In genomic region chr16:48370234-48370633, GRCh38 we compare ENCODE assay signal across 35 cellular contexts.
"Had no signal": no experiment of that assay in that cellular context is flagged by ENCODE, and none has a peak within 500 bp of the region (broad histone marks: within the 10 kb centered on the region; RNA-seq: fewer than 3 reads in every experiment).

No MANE protein-coding gene starts in this region.

- H3K27me3 ChIP-seq: adrenal gland, body of pancreas, colonic mucosa had no signal

- H3K4me3 ChIP-seq: adrenal gland, body of pancreas, colonic mucosa had no signal

- H3K9me3 Mint-ChIP-seq: activated CD4-positive, alpha-beta memory T cell treated with anti-CD3 and anti-CD28 coated beads for 36 hours; activated CD4-positive, alpha-beta T cell treated with anti-CD3 and anti-CD28 coated beads, Interleukin-2, amount 10 ng/mL, durations not matched to agents 24 days and 14 days; activated naive CD4-positive, alpha-beta T cell treated with anti-CD3 and anti-CD28 coated beads for 36 hours; activated naive CD4-positive, alpha-beta T cell treated with anti-CD3 and anti-CD28 coated beads, Interleukin-2, amount 50 U/mL, for 24 hours; activated naive CD8-positive, alpha-beta T cell treated with anti-CD3 and anti-CD28 coated beads for 36 hours; activated naive CD8-positive, alpha-beta T cell treated with anti-CD3 and anti-CD28 coated beads, Interleukin-2, amount 50 U/mL, for 24 hours; activated T-helper 1 cell treated with anti-CD3 and anti-CD28 coated beads, Interleukin-12 subunit alpha, Interleukin-12 subunit beta, Interleukin-2, Interleukin-4 antibody, amounts not matched to agents 30 ng/mL and 10 ng/mL and 1 ng/mL, durations not matched to agents 14 hours and 24 hours and 36 hours; activated T-helper 2 cell treated with anti-CD3 and anti-CD28 coated beads, Interferon-gamma antibody, Interleukin-2, Interleukin-4, amounts not matched to agents 10 μg/mL and 5 μg/mL and 100 μg/mL, durations not matched to agents 14 hours and 24 hours and 36 hours; T-cell; T-helper 1 cell treated with Interleukin-12 subunit alpha and Interleukin-12 subunit beta and Interleukin-4 antibody, amounts not matched to agents 30 μg/mL and 1 μg/mL, for 36 hours; T-helper 2 cell treated with Interferon-gamma antibody and Interleukin-4, amounts not matched to agents 5 μg/mL and 100 μg/mL, for 36 hours had no signal

- H3K27ac ChIP-seq: adrenal gland, body of pancreas, colonic mucosa had no signal

- ATAC-seq: activated CD4-positive, alpha-beta T cell treated with anti-CD3 and anti-CD28 coated beads for 36 hours; activated CD8-positive, alpha-beta memory T cell treated with anti-CD3 and anti-CD28 coated beads, Interleukin-2, amount 10 ng/mL, durations not matched to agents 7 days and 5 days; activated CD8-positive, alpha-beta T cell treated with anti-CD3 and anti-CD28 coated beads, Interleukin-2, amount 10 ng/mL, durations not matched to agents 7 days and 5 days; activated naive CD8-positive, alpha-beta T cell treated with anti-CD3 and anti-CD28 coated beads, Interleukin-2, amount 50 U/mL, for 24 hours; body of pancreas; esophagus mucosa; T-cell had no signal

- FAIRE-seq: endometrium, endothelial cell of umbilical vein, frontal cortex had no signal

- H3K9me3 ChIP-seq: adrenal gland, body of pancreas, colonic mucosa had no signal

- DNase-seq: activated CD4-positive, alpha-beta memory T cell treated with anti-CD3 and anti-CD28 coated beads for 36 hours; activated CD4-positive, alpha-beta T cell treated with anti-CD3 and anti-CD28 coated beads for 36 hours; activated CD4-positive, alpha-beta T cell treated with anti-CD3 and anti-CD28 coated beads, Interleukin-2, amount 10 ng/mL, durations not matched to agents 24 days and 14 days; activated CD4-positive, CD25-positive, alpha-beta regulatory T cell; activated CD4-positive, CD25-positive, alpha-beta regulatory T cell treated with anti-CD3 and anti-CD28 coated beads, Interleukin-2, amount 50 U/mL, for 72 hours; activated CD8-positive, alpha-beta memory T cell treated with anti-CD3 and anti-CD28 coated beads, Interleukin-2, amount 10 ng/mL, durations not matched to agents 7 days and 5 days; activated CD8-positive, alpha-beta memory T cell treated with anti-CD3 and anti-CD28 coated beads, Interleukin-2, amount 50 U/mL, for 4 hours; activated CD8-positive, alpha-beta T cell treated with anti-CD3 and anti-CD28 coated beads, Interleukin-2, amount 10 ng/mL, durations not matched to agents 7 days and 5 days; activated effector memory CD4-positive, alpha-beta T cell treated with anti-CD3 and anti-CD28 coated beads, Interleukin-2, amount 50 U/mL, for 16 hours; activated naive CD4-positive, alpha-beta T cell treated with anti-CD3 and anti-CD28 coated beads for 36 hours; activated naive CD8-positive, alpha-beta T cell treated with anti-CD3 and anti-CD28 coated beads for 36 hours; activated naive CD8-positive, alpha-beta T cell treated with anti-CD3 and anti-CD28 coated beads, Interleukin-2, amount 50 U/mL, for 24 hours; activated T-cell treated with anti-CD3 and anti-CD28 coated beads, Interleukin-2, amount 50 U/mL, for 1 hour; activated T-cell treated with anti-CD3 and anti-CD28 coated beads, Interleukin-2, amount 50 U/mL, for 48 hours; adrenal gland; amygdala; aorta; body of pancreas; caudate nucleus; cerebellar nuclear complex; colonic mucosa; effector CD8-positive, alpha-beta T cell; foreskin fibroblast; head of caudate nucleus; T-cell; T1000 had no signal

- H3K36me3 ChIP-seq: adrenal gland, colonic mucosa had no signal

- H3K27ac Mint-ChIP-seq: activated CD4-positive, alpha-beta memory T cell treated with anti-CD3 and anti-CD28 coated beads for 36 hours; activated CD4-positive, alpha-beta T cell treated with anti-CD3 and anti-CD28 coated beads for 36 hours; activated CD4-positive, alpha-beta T cell treated with anti-CD3 and anti-CD28 coated beads, Interleukin-2, amount 10 ng/mL, durations not matched to agents 24 days and 14 days; activated CD8-positive, alpha-beta memory T cell treated with anti-CD3 and anti-CD28 coated beads, Interleukin-2, amount 10 ng/mL, durations not matched to agents 7 days and 5 days; activated CD8-positive, alpha-beta T cell treated with anti-CD3 and anti-CD28 coated beads, Interleukin-2, amount 10 ng/mL, durations not matched to agents 7 days and 5 days; activated naive CD4-positive, alpha-beta T cell treated with anti-CD3 and anti-CD28 coated beads for 36 hours; activated naive CD4-positive, alpha-beta T cell treated with anti-CD3 and anti-CD28 coated beads, Interleukin-2, amount 50 U/mL, for 24 hours; activated naive CD8-positive, alpha-beta T cell treated with anti-CD3 and anti-CD28 coated beads for 36 hours; activated naive CD8-positive, alpha-beta T cell treated with anti-CD3 and anti-CD28 coated beads, Interleukin-2, amount 50 U/mL, for 24 hours; activated T-helper 1 cell treated with anti-CD3 and anti-CD28 coated beads, Interleukin-12 subunit alpha, Interleukin-12 subunit beta, Interleukin-2, Interleukin-4 antibody, amounts not matched to agents 30 ng/mL and 10 ng/mL and 1 ng/mL, durations not matched to agents 14 hours and 24 hours and 36 hours; activated T-helper 2 cell treated with anti-CD3 and anti-CD28 coated beads, Interferon-gamma antibody, Interleukin-2, Interleukin-4, amounts not matched to agents 10 μg/mL and 5 μg/mL and 100 μg/mL, durations not matched to agents 14 hours and 24 hours and 36 hours; T-cell; T-helper 1 cell treated with Interleukin-12 subunit alpha and Interleukin-12 subunit beta and Interleukin-4 antibody, amounts not matched to agents 30 μg/mL and 1 μg/mL, for 36 hours; T-helper 2 cell treated with Interferon-gamma antibody and Interleukin-4, amounts not matched to agents 5 μg/mL and 100 μg/mL, for 36 hours had no signal

- H3K27me3 Mint-ChIP-seq: activated CD4-positive, alpha-beta memory T cell treated with anti-CD3 and anti-CD28 coated beads for 36 hours; activated CD4-positive, alpha-beta T cell treated with anti-CD3 and anti-CD28 coated beads for 36 hours; activated CD4-positive, alpha-beta T cell treated with anti-CD3 and anti-CD28 coated beads, Interleukin-2, amount 10 ng/mL, durations not matched to agents 24 days and 14 days; activated CD8-positive, alpha-beta memory T cell treated with anti-CD3 and anti-CD28 coated beads, Interleukin-2, amount 10 ng/mL, durations not matched to agents 7 days and 5 days; activated naive CD4-positive, alpha-beta T cell treated with anti-CD3 and anti-CD28 coated beads, Interleukin-2, amount 50 U/mL, for 24 hours; activated naive CD8-positive, alpha-beta T cell treated with anti-CD3 and anti-CD28 coated beads for 36 hours; activated naive CD8-positive, alpha-beta T cell treated with anti-CD3 and anti-CD28 coated beads, Interleukin-2, amount 50 U/mL, for 24 hours; T-cell had no signal

- H3K36me3 Mint-ChIP-seq: activated CD4-positive, alpha-beta memory T cell treated with anti-CD3 and anti-CD28 coated beads for 36 hours; activated naive CD4-positive, alpha-beta T cell treated with anti-CD3 and anti-CD28 coated beads, Interleukin-2, amount 50 U/mL, for 24 hours; T-cell had no signal

- H3K4me3 Mint-ChIP-seq: activated CD4-positive, alpha-beta memory T cell treated with anti-CD3 and anti-CD28 coated beads for 36 hours; activated CD4-positive, alpha-beta T cell treated with anti-CD3 and anti-CD28 coated beads for 36 hours; activated CD4-positive, alpha-beta T cell treated with anti-CD3 and anti-CD28 coated beads, Interleukin-2, amount 10 ng/mL, durations not matched to agents 24 days and 14 days; activated CD8-positive, alpha-beta memory T cell treated with anti-CD3 and anti-CD28 coated beads, Interleukin-2, amount 10 ng/mL, durations not matched to agents 7 days and 5 days; activated CD8-positive, alpha-beta T cell treated with anti-CD3 and anti-CD28 coated beads, Interleukin-2, amount 10 ng/mL, durations not matched to agents 7 days and 5 days; activated naive CD4-positive, alpha-beta T cell treated with anti-CD3 and anti-CD28 coated beads for 36 hours; activated naive CD4-positive, alpha-beta T cell treated with anti-CD3 and anti-CD28 coated beads, Interleukin-2, amount 50 U/mL, for 24 hours; activated naive CD8-positive, alpha-beta T cell treated with anti-CD3 and anti-CD28 coated beads for 36 hours; activated naive CD8-positive, alpha-beta T cell treated with anti-CD3 and anti-CD28 coated beads, Interleukin-2, amount 50 U/mL, for 24 hours; activated T-helper 1 cell treated with anti-CD3 and anti-CD28 coated beads, Interleukin-12 subunit alpha, Interleukin-12 subunit beta, Interleukin-2, Interleukin-4 antibody, amounts not matched to agents 30 ng/mL and 10 ng/mL and 1 ng/mL, durations not matched to agents 14 hours and 24 hours and 36 hours; T-cell; T-helper 1 cell treated with Interleukin-12 subunit alpha and Interleukin-12 subunit beta and Interleukin-4 antibody, amounts not matched to agents 30 μg/mL and 1 μg/mL, for 36 hours; T-helper 2 cell treated with Interferon-gamma antibody and Interleukin-4, amounts not matched to agents 5 μg/mL and 100 μg/mL, for 36 hours had no signal
